8 cellular contexts compared by ENCODE assay signal in the genomic region with DNA sequence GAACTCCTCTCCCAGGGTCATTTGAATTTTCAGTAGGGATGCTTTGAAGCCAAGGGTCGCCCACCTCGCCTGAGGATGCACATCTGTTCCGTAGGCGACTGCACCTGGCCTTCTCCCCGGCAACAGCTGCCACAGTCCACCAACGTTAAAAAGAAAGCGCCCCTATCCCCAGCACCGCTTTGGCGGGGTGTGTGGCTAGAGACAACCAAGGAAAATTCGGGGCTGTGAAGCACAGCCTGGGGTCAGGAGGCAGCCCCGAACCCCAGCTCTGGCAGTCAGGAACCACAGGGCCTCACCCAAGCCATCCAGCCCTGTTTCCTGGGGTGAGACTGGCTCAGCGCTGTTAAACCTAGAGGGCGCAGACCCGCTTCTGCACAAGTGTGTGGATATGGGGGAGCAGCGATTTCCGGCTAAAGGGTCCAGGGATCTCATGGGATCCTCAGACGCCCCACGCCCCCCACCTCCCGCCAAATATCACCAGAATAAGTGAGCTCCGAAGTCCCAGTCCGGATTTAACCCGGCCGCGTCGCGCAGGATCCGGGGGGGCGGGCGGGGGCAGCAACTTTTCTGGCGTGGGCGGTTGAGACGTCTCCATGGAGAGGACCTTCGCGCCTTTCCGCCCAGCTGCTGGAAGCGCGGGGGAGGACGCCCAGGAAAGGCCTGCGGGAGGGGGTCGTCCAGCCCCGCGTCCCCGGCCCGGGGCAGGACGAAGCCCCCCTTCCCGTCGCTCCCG. TPM values are rescaled to one million over a fixed set of nuclear protein-coding genes. Genes with fewer than 3 reads are reported as not detected.
A peak's percentile ranks its signal among the peaks of the same experiment; 100 is the strongest.
DNase-seq lines count a peak whose midpoint lies in the region; ATAC-seq, FAIRE-seq and TF ChIP-seq lines count a peak whose summit lies in the region.

No MANE protein-coding gene starts in this region.

- POLR2A ChIA-PET in AG04449 (lab: Yijun Ruan, JAX): interaction anchor here (0.5 kb wide), 1 partner anchor 127 kb away, joined by 4 read pairs; no protein-coding TSS in a partner anchor
- POLR2A ChIA-PET in K562 (lab: Yijun Ruan, JAX): interaction anchor here (0.6 to 0.9 kb wide), 2 partner anchors 9 to 16 kb away, joined by 3 read pairs; no protein-coding TSS in a partner anchor

- no peak for TF ChIP-seq RAD21 in K562 (CRISPR knock-in tag; conservative IDR thresholded peaks at IDR 0.05 in 1 of 2, IDR thresholded peaks at IDR 0.05 in 1 of 2)

- TF ChIP-seq EP300 in K562 (IDR thresholded peaks at IDR 0.05; ENCODE audit: low read length): no peak

- no peak overlapping the region for H3K27ac Mint-ChIP-seq in immature natural killer cell

- H3K4me2 ChIP-seq in K562 (ENCODE audit: insufficient read depth, low read length): no peak overlapping the region

- DNase-seq in AG04449 (ENCODE audit: low read depth, low spot score): no peak
- DNase-seq in Peyer's patch: peak in 2 of 3 donors; percentile 59 to 62
- DNase-seq in K562 (ENCODE audit: extremely low read depth in 1 of 4, low spot score in 3 of 4): peak in 1 of 4 experiments; percentile 25
- DNase-seq in immature natural killer cell: no peak
- peak; percentile 14 to 23 for DNase-seq in stimulated activated CD4-positive, alpha-beta T cell treated with anti-CD3 and anti-CD28 coated beads, Interleukin-2, amount 100 ng/mL, for 48 hours
- no peak for DNase-seq in T1000 (lab: John Stamatoyannopoulos, UW)

- H3K27me3 ChIP-seq in Peyer's patch (no peaks in the 10 kb centered on the region), K562 (ENCODE audit: control insufficient read depth in 2 of 2, insufficient read depth in 2 of 2, low read length in 2 of 2) (peaks cover 0 to 3% of the 10 kb centered on the region in 2 experiments; a peak in 1 of 5 replicates)

- peaks cover 3 to 15% (median 5%) of the 10 kb centered on the region in 4 donors for H3K4me1 ChIP-seq in Peyer's patch
- peaks cover 5 to 19% of the 10 kb centered on the region in 2 experiments; a peak in 4 of 5 replicates for H3K4me1 ChIP-seq in K562 (replicated peaks in 1 of 2; ENCODE audit: control insufficient read depth in 2 of 2, insufficient read depth in 2 of 2, low read length in 2 of 2)

- no peak overlapping the region for H2AFZ ChIP-seq in K562 (ENCODE audit: low read depth, low read length)

- CTCF ChIA-PET in AG04449 (lab: Yijun Ruan, JAX) (interaction anchor here (0.8 to 5.8 kb wide), 7 partner anchors 11 to 130 kb away, joined by 3 to 33 read pairs (median 10); no protein-coding TSS in a partner anchor), K562 (lab: Yijun Ruan, JAX; ENCODE audit: low intra/inter-chr PET ratio) (no interaction called here)

- H3K27ac ChIP-seq in Peyer's patch: peak overlapping the region; percentile 35 to 76 (median 62)
- no peak overlapping the region for H3K27ac ChIP-seq in K562 (ENCODE audit: extremely low read depth, low read depth, low read length)

- H3K9me3 ChIP-seq in Peyer's patch (no peaks in the 10 kb centered on the region), K562 (replicated peaks; ENCODE audit: control insufficient read depth, insufficient read depth, low read depth, low read length) (no peaks in the 10 kb centered on the region)

- H3K4me1 Mint-ChIP-seq in immature natural killer cell: peaks cover 8 to 11% of the 10 kb centered on the region in 2 donors

- no TSS peak for BruUV-seq in K562 (replicated peaks; lab: Mats Ljungman, UMichigan)

- H3K9me3 Mint-ChIP-seq in immature natural killer cell: no peaks in the 10 kb centered on the region

- intact Hi-C loops in K562 (cut with micrococcal nuclease): no loop called here

- H3K9ac ChIP-seq in K562 (ENCODE audit: insufficient read depth in 1 of 2, low read depth in 2 of 2, low read length in 2 of 2): no peak overlapping the region

- H3K36me3 Mint-ChIP-seq in immature natural killer cell: no peaks in the 10 kb centered on the region

- no peaks in the 10 kb centered on the region for H3K79me2 ChIP-seq in K562 (ENCODE audit: control insufficient read depth, insufficient read depth, low read length)

- peak overlapping the region; percentile 60 to 81 (median 69) for H3K4me3 Mint-ChIP-seq in immature natural killer cell

- TF ChIP-seq POLR2A in Peyer's patch (IDR thresholded peaks at IDR 0.05): no peak
- no peak for TF ChIP-seq POLR2A in K562 (conservative IDR thresholded peaks at IDR 0.05)

- peak; percentile 14 for ATAC-seq in GM18520 (IDR thresholded peaks at IDR 0.05; ENCODE audit: unreplicated experiment)
- peak; percentile 40 for ATAC-seq in HG03066 (IDR thresholded peaks at IDR 0.05; ENCODE audit: low read depth, unreplicated experiment)
- ATAC-seq in K562: no peak

- no peaks in the 10 kb centered on the region for H3K9me1 ChIP-seq in K562 (ENCODE audit: control insufficient read depth, insufficient read depth, low read length)

- in situ Hi-C loops in K562 (cut with MboI): no loop called here

- peak; percentile 7 for TF ChIP-seq CTCF in AG04449 (IDR thresholded peaks at IDR 0.05; ENCODE audit: insufficient read depth, low read length, missing control alignments)
- no peak for TF ChIP-seq CTCF in Peyer's patch (IDR thresholded peaks at IDR 0.05)
- no peak for TF ChIP-seq CTCF in K562 (IDR thresholded peaks at IDR 0.05 in 2 of 3, conservative IDR thresholded peaks at IDR 0.05 in 1 of 3; ENCODE audit: insufficient read depth in 2 of 3, low read depth in 1 of 3, low read length in 3 of 3)

- no peaks in the 10 kb centered on the region for H4K20me1 ChIP-seq in K562 (replicated peaks; ENCODE audit: control insufficient read depth, insufficient read depth, low read length)

- no peak for FAIRE-seq in K562 (lab: Jason Lieb, UNC)

- peak overlapping the region; percentile 80 for H3K4me3 ChIP-seq in AG04449 (ENCODE audit: low read depth, low read length)
- H3K4me3 ChIP-seq in Peyer's patch: peak overlapping the region; percentile 68 to 87 (median 72)
- no peak overlapping the region for H3K4me3 ChIP-seq in K562

- WGBS in K562 (ENCODE audit: insufficient coverage, low coverage, missing lambda C conversion rate): 48% methylated on average over 41 of the region's 48 CpGs

- peaks cover 4 to 8% (median 8%) of the 10 kb centered on the region in 3 donors for H3K27me3 Mint-ChIP-seq in immature natural killer cell (ENCODE audit: low read depth in 3 of 3)

- H3K36me3 ChIP-seq in Peyer's patch (peaks cover 0 to 5% (median 0%) of the 10 kb centered on the region in 3 donors), K562 (ENCODE audit: control insufficient read depth, insufficient read depth, low read length) (no peaks in the 10 kb centered on the region)

TF ChIP-seq in K562, 482 proteins besides CTCF, POLR2A, EP300 and RAD21:
- no peak for TF ChIP-seq ZNF764 (CRISPR knock-in tag; IDR thresholded peaks at IDR 0.05; ENCODE audit: low read depth)
- peak; percentile 27; the same call in 1 of the 2 replicates for TF ChIP-seq EGR1 (conservative IDR thresholded peaks at IDR 0.05)

RNA-seq across cellular contexts. Expression of gene ZC3HAV1L, which starts 0.8 kb away (rescaled TPM):
- 10 to 100 TPM in 3 of 4 donors, 1 to 10 TPM in 1; 7.7 to 25.6 (median 13.6) TPM for total RNA-seq in Peyer's patch
- not detected in 2 replicates for total RNA-seq in K562 (2011; cell fraction: chromatin; rRNA removed; ENCODE audit: low replicate concordance)
- not detected in 2 replicates for total RNA-seq in K562 (2011; cell fraction: nucleolus; rRNA removed)
- not detected in 2 replicates for total RNA-seq in K562 (2011; cell fraction: nucleoplasm; rRNA removed)
- not detected in 2 replicates for total RNA-seq in K562 (2014; rRNA removed)
- not detected in 2 replicates for total RNA-seq in K562 (2014; rRNA removed; fragmentation: Illumina TruSeq; extraction: Trizol)
- not detected in 2 replicates for total RNA-seq in K562 (2015; rRNA removed; fragmentation: Illumina TruSeq; extraction: Trizol)
- total RNA-seq in K562 (2021): not detected in 2 replicates
- polyA plus RNA-seq in K562 (2011; rRNA removed): not detected in 2 replicates
- not detected in 2 replicates for polyA plus RNA-seq in K562 (2011; cell fraction: cytosol; rRNA removed)
- polyA plus RNA-seq in K562 (2011; cell fraction: nucleus; rRNA removed): not detected in 2 replicates
- polyA plus RNA-seq in K562 (2012): not detected in 2 replicates
- not detected in 2 replicates for polyA plus RNA-seq in K562 (2014; fragmentation: Illumina TruSeq; extraction: Trizol)
- polyA plus RNA-seq in K562 (2014; fragmentation: Nextera tagmentation; extraction: Ambion mirVana): not detected
- polyA plus RNA-seq in K562 (2014; rRNA removed): not detected in 2 replicates
- polyA minus RNA-seq in K562 (2011; rRNA and poly(A)+ RNA removed): not detected in 2 replicates
- not detected in 2 replicates for polyA minus RNA-seq in K562 (2011; cell fraction: cytosol; rRNA and poly(A)+ RNA removed)
- not detected in 2 replicates for polyA minus RNA-seq in K562 (2011; cell fraction: nucleus; rRNA and poly(A)+ RNA removed)
- polyA plus RNA-seq in immature natural killer cell: under 1 TPM in 2 of 3 donors, not detected in 1; 0.21 to 0.40 TPM

RNA-seq across cellular contexts. Expression of gene KIAA1549, which starts 53.8 kb away (rescaled TPM):
- total RNA-seq in Peyer's patch (1 to 10 TPM; 1.6 to 5.0 (median 3.3) TPM), K562 (2014; rRNA removed) (0.04 and 0.09 TPM in 2 replicates), K562 (2014; rRNA removed; fragmentation: Illumina TruSeq; extraction: Trizol) (0.07 and 0.10 TPM in 2 replicates), K562 (2015; rRNA removed; fragmentation: Illumina TruSeq; extraction: Trizol) (0.04 TPM in 2 replicates), K562 (2021) (0.25 and 0.29 TPM in 2 replicates)
- 1.3 and 1.6 TPM in 2 replicates for total RNA-seq in K562 (2011; cell fraction: chromatin; rRNA removed; ENCODE audit: low replicate concordance)
- total RNA-seq in K562 (2011; cell fraction: nucleolus; rRNA removed): 0.53 and 0.67 TPM in 2 replicates
- total RNA-seq in K562 (2011; cell fraction: nucleoplasm; rRNA removed): 0.88 and 1.8 TPM in 2 replicates
- polyA plus RNA-seq in K562 (2011; rRNA removed) (0.17 and 0.24 TPM in 2 replicates), K562 (2014; fragmentation: Illumina TruSeq; extraction: Trizol) (0.16 and 0.24 TPM in 2 replicates), K562 (2014; fragmentation: Nextera tagmentation; extraction: Ambion mirVana) (under 1 TPM; 0.01 TPM), K562 (2014; rRNA removed) (0.04 and 0.05 TPM in 2 replicates), immature natural killer cell (under 1 TPM in 1 of 3 donors, not detected in 2; 0.04 TPM)
- polyA plus RNA-seq in K562 (2011; cell fraction: cytosol; rRNA removed): 0.27 and 0.29 TPM in 2 replicates
- 0.48 and 0.78 TPM in 2 replicates for polyA plus RNA-seq in K562 (2011; cell fraction: nucleus; rRNA removed)
- 0.17 and 0.24 TPM in 2 replicates for polyA plus RNA-seq in K562 (2012)
- 0.39 and 0.48 TPM in 2 replicates for polyA minus RNA-seq in K562 (2011; rRNA and poly(A)+ RNA removed)
- polyA minus RNA-seq in K562 (2011; cell fraction: cytosol; rRNA and poly(A)+ RNA removed): 0.10 and 0.55 TPM in 2 replicates
- 0.67 TPM in 2 replicates for polyA minus RNA-seq in K562 (2011; cell fraction: nucleus; rRNA and poly(A)+ RNA removed)

Comparison
In these comparisons a context has a peak if more than half of its experiments do, and no peak if none do; other contexts are left out.
1. DNase-seq: peak in Peyer's patch (2 of 3) and stimulated activated CD4-positive, alpha-beta T cell treated with anti-CD3 and anti-CD28 coated beads, Interleukin-2, amount 100 ng/mL, for 48 hours (2 of 2); none in AG04449 (single experiment), immature natural killer cell (0 of 3) and T1000 (single experiment).
2. RNA of gene ZC3HAV1L, which starts 0.8 kb away (total RNA-seq): 7.7 to 25.6 TPM in Peyer's patch; not detected in K562; every median in the first group is over 4 times any median in the second.